8 cellular contexts compared by ENCODE assay signal in the genomic region with DNA sequence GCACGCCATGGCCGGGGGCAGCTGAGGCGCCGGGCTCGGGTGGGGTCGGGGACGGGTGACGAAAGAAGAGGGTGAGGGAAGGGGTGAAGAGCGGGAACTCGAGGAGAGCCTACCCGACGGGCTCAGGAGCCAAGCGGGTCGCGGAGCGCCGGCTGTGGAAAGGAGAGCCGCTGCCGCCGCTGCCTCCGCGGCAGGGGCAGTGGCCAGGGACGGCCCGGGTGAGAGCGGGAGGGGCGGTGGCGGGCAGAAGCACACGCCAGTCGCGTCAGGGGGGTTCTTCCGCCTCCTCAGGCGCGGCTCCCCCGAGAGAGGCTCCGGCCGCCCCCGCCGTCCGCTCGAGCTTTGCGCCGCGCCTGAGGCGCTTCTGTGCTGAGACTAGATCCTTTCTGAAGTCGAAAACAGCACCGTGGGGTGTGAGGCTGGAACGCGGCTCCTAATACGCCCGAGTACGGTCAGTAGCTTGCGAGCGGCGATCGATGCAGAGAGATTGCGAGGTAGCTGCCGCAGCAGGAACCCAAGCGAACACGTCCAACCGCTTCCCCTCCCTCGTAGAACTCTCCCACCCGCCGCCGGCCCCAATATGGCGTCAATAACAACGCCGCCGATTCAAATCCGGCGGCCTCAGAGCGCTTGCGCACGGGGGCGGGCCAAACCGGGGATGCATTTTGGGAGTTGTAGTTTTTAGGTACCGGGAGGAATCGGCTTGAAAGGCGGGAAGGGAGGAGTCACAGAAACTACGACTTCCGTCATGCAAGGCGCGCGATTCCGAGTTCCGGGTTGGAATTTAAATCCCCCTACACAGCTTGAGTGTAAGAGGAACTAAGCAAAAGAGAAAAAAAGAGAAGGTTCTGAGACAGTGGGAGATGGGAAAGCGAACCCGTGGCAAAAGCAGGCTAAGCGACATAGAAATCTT.
DNase-seq lines count a peak whose midpoint lies in the region; ATAC-seq and FAIRE-seq lines count a peak whose summit lies in the region.

A gene (minus strand): TSS at position 558 of the 913 bp plus-strand sequence. CDS start 549 bp downstream, at position 9.

- peak; percentile 9 for FAIRE-seq in HTR-8/SVneo (lab: Jason Lieb, UNC)

- no peaks in the 10 kb centered on the region for H3K27me3 Mint-ChIP-seq in effector memory CD8-positive, alpha-beta T cell

- peaks cover 28 to 51% of the 10 kb centered on the region in 2 donors for H3K4me1 Mint-ChIP-seq in effector memory CD8-positive, alpha-beta T cell (ENCODE audit: low read depth in 2 of 2)

- H3K27ac Mint-ChIP-seq in effector memory CD8-positive, alpha-beta T cell: peak within 1 kb of the TSS; percentile 93 to 94

- H3K4me3 Mint-ChIP-seq in effector memory CD8-positive, alpha-beta T cell: peak within 1 kb of the TSS; percentile 86 to 93

- DNase-seq in COLO829 (ENCODE audit: low spot score) (peak; percentile 98), HTR-8/SVneo (ENCODE audit: insufficient read length, low spot score) (peak; percentile 80), NOMO-1 treated with dmso at 0.1 percent for 144 hours (lab: John Stamatoyannopoulos, UW; ENCODE audit: unreplicated experiment) (peak; percentile 98), medulla oblongata (ENCODE audit: extremely low spot score) (peak; percentile 99)
- peak; percentile 83 to 96 (median 83) for DNase-seq in activated CD8-positive, alpha-beta memory T cell treated with anti-CD3 and anti-CD28 coated beads for 48 hours (ENCODE audit: low read depth in 2 of 3, low spot score in 2 of 3)
- DNase-seq in effector memory CD8-positive, alpha-beta T cell: peak; percentile 96 to 98 (median 96)
- peak; percentile 94 for DNase-seq in stimulated activated CD8-positive, alpha-beta memory T cell treated with anti-CD3 and anti-CD28 coated beads, Interleukin-12 subunit alpha, Interleukin-12 subunit beta, amount 100 ng/mL, for 1 hour (ENCODE audit: low read depth)

- ATAC-seq in GM21367 (IDR thresholded peaks at IDR 0.05; ENCODE audit: unreplicated experiment): peak; percentile 64
- peak; percentile 79 for ATAC-seq in effector memory CD8-positive, alpha-beta T cell (replicated peaks)

- H3K36me3 Mint-ChIP-seq in effector memory CD8-positive, alpha-beta T cell (ENCODE audit: insufficient read depth): peaks cover 30% of the 10 kb centered on the region

- H3K9me3 Mint-ChIP-seq in effector memory CD8-positive, alpha-beta T cell: no peaks in the 10 kb centered on the region

Comparison
In these comparisons a context has a peak if more than half of its experiments do, and no peak if none do; other contexts are left out.
1. Peak in every context shown above with its lines: DNase-seq and ATAC-seq.